1 cellular context compared by ENCODE assay signal in the genomic region with DNA sequence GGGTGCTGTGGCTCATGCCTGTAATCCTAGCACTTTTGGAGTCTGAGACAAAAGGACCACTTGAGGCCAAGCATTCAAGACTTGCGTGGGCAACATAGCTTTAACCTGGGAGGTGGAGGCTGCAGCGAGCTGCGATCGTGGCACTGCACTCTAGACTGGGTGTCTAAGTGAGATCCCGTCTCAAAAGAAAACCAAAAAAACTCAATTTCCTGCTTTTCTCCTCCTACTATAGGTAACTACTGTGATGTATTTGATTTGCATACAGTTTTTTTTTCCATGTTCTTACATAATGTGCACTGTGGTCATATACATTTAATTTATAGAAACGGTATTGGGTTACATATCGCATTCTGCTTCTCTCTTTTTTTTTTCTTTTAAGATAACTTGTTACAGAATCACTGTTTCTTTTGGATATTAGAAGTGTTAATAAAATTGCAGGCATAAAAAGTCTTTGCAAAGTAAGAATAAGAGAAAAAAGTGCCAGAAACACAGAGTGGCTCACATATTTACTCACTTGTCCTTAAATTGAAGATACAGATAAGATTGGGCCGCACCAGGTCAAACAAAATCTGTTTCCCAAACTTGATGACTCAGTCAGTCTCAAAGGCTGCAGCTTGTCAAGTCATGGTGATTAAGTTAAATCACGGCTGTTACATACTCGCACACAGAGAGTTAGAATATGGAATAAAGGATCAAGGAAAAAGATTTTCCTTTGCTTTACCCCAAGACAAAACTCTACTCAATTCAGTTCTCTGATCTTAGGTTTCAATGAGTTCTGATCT.
A peak's percentile ranks its signal among the peaks of the same experiment; 100 is the strongest.
TF ChIP-seq lines count a peak whose summit lies in the region.

No MANE protein-coding gene starts in this region.

TF ChIP-seq in K562, 482 proteins besides CTCF, POLR2A, EP300 and RAD21 (continued from another document and continues in another):
- TF ChIP-seq, protein P1, sequence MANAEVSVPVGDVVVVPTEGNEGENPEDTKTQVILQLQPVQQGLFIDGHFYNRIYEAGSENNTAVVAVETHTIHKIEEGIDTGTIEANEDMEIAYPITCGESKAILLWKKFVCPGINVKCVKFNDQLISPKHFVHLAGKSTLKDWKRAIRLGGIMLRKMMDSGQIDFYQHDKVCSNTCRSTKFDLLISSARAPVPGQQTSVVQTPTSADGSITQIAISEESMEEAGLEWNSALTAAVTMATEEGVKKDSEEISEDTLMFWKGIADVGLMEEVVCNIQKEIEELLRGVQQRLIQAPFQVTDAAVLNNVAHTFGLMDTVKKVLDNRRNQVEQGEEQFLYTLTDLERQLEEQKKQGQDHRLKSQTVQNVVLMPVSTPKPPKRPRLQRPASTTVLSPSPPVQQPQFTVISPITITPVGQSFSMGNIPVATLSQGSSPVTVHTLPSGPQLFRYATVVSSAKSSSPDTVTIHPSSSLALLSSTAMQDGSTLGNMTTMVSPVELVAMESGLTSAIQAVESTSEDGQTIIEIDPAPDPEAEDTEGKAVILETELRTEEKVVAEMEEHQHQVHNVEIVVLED (CRISPR knock-in tag; IDR thresholded peaks at IDR 0.05), result no peak
- no peak for TF ChIP-seq EGR1 (conservative IDR thresholded peaks at IDR 0.05)
- no peak for TF ChIP-seq SRSF1 (IDR thresholded peaks at IDR 0.05; ENCODE audit: low read depth, low read length)
- TF ChIP-seq, protein P2, sequence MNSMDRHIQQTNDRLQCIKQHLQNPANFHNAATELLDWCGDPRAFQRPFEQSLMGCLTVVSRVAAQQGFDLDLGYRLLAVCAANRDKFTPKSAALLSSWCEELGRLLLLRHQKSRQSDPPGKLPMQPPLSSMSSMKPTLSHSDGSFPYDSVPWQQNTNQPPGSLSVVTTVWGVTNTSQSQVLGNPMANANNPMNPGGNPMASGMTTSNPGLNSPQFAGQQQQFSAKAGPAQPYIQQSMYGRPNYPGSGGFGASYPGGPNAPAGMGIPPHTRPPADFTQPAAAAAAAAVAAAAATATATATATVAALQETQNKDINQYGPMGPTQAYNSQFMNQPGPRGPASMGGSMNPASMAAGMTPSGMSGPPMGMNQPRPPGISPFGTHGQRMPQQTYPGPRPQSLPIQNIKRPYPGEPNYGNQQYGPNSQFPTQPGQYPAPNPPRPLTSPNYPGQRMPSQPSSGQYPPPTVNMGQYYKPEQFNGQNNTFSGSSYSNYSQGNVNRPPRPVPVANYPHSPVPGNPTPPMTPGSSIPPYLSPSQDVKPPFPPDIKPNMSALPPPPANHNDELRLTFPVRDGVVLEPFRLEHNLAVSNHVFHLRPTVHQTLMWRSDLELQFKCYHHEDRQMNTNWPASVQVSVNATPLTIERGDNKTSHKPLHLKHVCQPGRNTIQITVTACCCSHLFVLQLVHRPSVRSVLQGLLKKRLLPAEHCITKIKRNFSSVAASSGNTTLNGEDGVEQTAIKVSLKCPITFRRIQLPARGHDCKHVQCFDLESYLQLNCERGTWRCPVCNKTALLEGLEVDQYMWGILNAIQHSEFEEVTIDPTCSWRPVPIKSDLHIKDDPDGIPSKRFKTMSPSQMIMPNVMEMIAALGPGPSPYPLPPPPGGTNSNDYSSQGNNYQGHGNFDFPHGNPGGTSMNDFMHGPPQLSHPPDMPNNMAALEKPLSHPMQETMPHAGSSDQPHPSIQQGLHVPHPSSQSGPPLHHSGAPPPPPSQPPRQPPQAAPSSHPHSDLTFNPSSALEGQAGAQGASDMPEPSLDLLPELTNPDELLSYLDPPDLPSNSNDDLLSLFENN (IDR thresholded peaks at IDR 0.05; ENCODE audit: low read depth in 2 of 2, low read length in 2 of 2), result no peak
- TF ChIP-seq, protein P3, sequence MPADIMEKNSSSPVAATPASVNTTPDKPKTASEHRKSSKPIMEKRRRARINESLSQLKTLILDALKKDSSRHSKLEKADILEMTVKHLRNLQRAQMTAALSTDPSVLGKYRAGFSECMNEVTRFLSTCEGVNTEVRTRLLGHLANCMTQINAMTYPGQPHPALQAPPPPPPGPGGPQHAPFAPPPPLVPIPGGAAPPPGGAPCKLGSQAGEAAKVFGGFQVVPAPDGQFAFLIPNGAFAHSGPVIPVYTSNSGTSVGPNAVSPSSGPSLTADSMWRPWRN (IDR thresholded peaks at IDR 0.05; ENCODE audit: low read depth), result peak; percentile 85
- peak; percentile 49 for TF ChIP-seq NCOR1 (IDR thresholded peaks at IDR 0.05)
- TF ChIP-seq, protein P4, sequence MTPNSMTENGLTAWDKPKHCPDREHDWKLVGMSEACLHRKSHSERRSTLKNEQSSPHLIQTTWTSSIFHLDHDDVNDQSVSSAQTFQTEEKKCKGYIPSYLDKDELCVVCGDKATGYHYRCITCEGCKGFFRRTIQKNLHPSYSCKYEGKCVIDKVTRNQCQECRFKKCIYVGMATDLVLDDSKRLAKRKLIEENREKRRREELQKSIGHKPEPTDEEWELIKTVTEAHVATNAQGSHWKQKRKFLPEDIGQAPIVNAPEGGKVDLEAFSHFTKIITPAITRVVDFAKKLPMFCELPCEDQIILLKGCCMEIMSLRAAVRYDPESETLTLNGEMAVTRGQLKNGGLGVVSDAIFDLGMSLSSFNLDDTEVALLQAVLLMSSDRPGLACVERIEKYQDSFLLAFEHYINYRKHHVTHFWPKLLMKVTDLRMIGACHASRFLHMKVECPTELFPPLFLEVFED (CRISPR knock-in tag; conservative IDR thresholded peaks at IDR 0.05), result no peak
- TF ChIP-seq, protein P5, sequence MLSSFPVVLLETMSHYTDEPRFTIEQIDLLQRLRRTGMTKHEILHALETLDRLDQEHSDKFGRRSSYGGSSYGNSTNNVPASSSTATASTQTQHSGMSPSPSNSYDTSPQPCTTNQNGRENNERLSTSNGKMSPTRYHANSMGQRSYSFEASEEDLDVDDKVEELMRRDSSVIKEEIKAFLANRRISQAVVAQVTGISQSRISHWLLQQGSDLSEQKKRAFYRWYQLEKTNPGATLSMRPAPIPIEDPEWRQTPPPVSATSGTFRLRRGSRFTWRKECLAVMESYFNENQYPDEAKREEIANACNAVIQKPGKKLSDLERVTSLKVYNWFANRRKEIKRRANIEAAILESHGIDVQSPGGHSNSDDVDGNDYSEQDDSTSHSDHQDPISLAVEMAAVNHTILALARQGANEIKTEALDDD (IDR thresholded peaks at IDR 0.05), result peak; percentile 63; the same call in 1 of the 2 replicates
- TF ChIP-seq, protein P6, sequence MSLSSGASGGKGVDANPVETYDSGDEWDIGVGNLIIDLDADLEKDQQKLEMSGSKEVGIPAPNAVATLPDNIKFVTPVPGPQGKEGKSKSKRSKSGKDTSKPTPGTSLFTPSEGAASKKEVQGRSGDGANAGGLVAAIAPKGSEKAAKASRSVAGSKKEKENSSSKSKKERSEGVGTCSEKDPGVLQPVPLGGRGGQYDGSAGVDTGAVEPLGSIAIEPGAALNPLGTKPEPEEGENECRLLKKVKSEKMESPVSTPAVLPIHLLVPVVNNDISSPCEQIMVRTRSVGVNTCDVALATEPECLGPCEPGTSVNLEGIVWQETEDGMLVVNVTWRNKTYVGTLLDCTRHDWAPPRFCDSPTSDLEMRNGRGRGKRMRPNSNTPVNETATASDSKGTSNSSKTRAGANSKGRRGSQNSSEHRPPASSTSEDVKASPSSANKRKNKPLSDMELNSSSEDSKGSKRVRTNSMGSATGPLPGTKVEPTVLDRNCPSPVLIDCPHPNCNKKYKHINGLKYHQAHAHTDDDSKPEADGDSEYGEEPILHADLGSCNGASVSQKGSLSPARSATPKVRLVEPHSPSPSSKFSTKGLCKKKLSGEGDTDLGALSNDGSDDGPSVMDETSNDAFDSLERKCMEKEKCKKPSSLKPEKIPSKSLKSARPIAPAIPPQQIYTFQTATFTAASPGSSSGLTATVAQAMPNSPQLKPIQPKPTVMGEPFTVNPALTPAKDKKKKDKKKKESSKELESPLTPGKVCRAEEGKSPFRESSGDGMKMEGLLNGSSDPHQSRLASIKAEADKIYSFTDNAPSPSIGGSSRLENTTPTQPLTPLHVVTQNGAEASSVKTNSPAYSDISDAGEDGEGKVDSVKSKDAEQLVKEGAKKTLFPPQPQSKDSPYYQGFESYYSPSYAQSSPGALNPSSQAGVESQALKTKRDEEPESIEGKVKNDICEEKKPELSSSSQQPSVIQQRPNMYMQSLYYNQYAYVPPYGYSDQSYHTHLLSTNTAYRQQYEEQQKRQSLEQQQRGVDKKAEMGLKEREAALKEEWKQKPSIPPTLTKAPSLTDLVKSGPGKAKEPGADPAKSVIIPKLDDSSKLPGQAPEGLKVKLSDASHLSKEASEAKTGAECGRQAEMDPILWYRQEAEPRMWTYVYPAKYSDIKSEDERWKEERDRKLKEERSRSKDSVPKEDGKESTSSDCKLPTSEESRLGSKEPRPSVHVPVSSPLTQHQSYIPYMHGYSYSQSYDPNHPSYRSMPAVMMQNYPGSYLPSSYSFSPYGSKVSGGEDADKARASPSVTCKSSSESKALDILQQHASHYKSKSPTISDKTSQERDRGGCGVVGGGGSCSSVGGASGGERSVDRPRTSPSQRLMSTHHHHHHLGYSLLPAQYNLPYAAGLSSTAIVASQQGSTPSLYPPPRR (CRISPR knock-in tag; IDR thresholded peaks at IDR 0.05; ENCODE audit: borderline replicate concordance), result no peak
- no peak for TF ChIP-seq FOXK1 (CRISPR knock-in tag; IDR thresholded peaks at IDR 0.05; ENCODE audit: borderline replicate concordance)
- TF ChIP-seq SRSF7 (optimal IDR thresholded peaks at IDR 0.05; ENCODE audit: low read depth, low read length), result no peak
- TF ChIP-seq, protein P7, sequence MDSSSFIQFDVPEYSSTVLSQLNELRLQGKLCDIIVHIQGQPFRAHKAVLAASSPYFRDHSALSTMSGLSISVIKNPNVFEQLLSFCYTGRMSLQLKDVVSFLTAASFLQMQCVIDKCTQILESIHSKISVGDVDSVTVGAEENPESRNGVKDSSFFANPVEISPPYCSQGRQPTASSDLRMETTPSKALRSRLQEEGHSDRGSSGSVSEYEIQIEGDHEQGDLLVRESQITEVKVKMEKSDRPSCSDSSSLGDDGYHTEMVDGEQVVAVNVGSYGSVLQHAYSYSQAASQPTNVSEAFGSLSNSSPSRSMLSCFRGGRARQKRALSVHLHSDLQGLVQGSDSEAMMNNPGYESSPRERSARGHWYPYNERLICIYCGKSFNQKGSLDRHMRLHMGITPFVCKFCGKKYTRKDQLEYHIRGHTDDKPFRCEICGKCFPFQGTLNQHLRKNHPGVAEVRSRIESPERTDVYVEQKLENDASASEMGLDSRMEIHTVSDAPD (CRISPR knock-in tag; IDR thresholded peaks at IDR 0.05), result no peak
- TF ChIP-seq JUNB (CRISPR knock-in tag; conservative IDR thresholded peaks at IDR 0.05), result no peak
- no peak for TF ChIP-seq ZNF133 (CRISPR knock-in tag; IDR thresholded peaks at IDR 0.05)
- no peak for TF ChIP-seq HMGN3 (IDR thresholded peaks at IDR 0.05; ENCODE audit: borderline replicate concordance, extremely low read depth, insufficient read length, low read depth, low read length)
- TF ChIP-seq SOX6 (IDR thresholded peaks at IDR 0.05), result peak; percentile 51; the same call in 1 of the 2 replicates
- TF ChIP-seq, protein P8, sequence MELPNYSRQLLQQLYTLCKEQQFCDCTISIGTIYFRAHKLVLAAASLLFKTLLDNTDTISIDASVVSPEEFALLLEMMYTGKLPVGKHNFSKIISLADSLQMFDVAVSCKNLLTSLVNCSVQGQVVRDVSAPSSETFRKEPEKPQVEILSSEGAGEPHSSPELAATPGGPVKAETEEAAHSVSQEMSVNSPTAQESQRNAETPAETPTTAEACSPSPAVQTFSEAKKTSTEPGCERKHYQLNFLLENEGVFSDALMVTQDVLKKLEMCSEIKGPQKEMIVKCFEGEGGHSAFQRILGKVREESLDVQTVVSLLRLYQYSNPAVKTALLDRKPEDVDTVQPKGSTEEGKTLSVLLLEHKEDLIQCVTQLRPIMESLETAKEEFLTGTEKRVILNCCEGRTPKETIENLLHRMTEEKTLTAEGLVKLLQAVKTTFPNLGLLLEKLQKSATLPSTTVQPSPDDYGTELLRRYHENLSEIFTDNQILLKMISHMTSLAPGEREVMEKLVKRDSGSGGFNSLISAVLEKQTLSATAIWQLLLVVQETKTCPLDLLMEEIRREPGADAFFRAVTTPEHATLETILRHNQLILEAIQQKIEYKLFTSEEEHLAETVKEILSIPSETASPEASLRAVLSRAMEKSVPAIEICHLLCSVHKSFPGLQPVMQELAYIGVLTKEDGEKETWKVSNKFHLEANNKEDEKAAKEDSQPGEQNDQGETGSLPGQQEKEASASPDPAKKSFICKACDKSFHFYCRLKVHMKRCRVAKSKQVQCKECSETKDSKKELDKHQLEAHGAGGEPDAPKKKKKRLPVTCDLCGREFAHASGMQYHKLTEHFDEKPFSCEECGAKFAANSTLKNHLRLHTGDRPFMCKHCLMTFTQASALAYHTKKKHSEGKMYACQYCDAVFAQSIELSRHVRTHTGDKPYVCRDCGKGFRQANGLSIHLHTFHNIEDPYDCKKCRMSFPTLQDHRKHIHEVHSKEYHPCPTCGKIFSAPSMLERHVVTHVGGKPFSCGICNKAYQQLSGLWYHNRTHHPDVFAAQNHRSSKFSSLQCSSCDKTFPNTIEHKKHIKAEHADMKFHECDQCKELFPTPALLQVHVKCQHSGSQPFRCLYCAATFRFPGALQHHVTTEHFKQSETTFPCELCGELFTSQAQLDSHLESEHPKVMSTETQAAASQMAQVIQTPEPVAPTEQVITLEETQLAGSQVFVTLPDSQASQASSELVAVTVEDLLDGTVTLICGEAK (IDR thresholded peaks at IDR 0.05), result no peak
- TF ChIP-seq, protein P8 (CRISPR knock-in tag; IDR thresholded peaks at IDR 0.05), result no peak
- TF ChIP-seq ZNF778 (CRISPR knock-in tag; IDR thresholded peaks at IDR 0.05), result no peak
- TF ChIP-seq KDM5B (IDR thresholded peaks at IDR 0.05; ENCODE audit: insufficient replicate concordance, low read depth, low read length), result no peak
- TF ChIP-seq YY1 (IDR thresholded peaks at IDR 0.05; ENCODE audit: borderline replicate concordance in 1 of 3, control insufficient read depth in 1 of 3, extremely low read depth in 1 of 3, insufficient read depth in 3 of 3, insufficient read length in 1 of 3, insufficient replicate concordance in 2 of 3, low read depth in 1 of 3, low read length in 2 of 3), result no peak
- no peak for TF ChIP-seq YBX1 (IDR thresholded peaks at IDR 0.05)
- no peak for TF ChIP-seq CEBPG (CRISPR knock-in tag; IDR thresholded peaks at IDR 0.05)
- TF ChIP-seq CEBPG (tag; conservative IDR thresholded peaks at IDR 0.05 in 1 of 2, IDR thresholded peaks at IDR 0.05 in 1 of 2), result no peak
- TF ChIP-seq ZNF184 (CRISPR knock-in tag; IDR thresholded peaks at IDR 0.05), result no peak
